Comparison of ENCODE assay signal across 24 cellular contexts in the genomic region with DNA sequence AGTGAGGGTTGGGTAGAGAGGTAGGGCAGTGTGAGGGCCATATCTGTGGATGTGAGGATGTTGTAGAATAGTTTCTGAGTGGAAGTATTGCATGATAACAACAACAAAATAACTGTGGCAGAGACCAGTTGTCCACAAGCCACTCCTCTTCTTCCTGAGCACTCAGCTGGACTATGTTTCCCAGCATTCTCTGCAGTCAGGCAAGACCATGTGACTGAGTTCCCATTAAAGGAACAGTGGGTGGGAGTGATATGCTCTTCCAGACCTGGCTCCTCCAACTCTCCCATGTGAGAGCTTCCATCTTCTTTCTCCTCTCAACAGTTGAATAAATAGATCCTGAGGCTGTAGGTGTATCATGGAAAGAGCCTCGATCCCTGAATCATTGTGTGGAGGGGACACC.
"Had no signal": no experiment of that assay in that cellular context is flagged by ENCODE, and none has a peak within 500 bp of the region (broad histone marks: within the 10 kb centered on the region; RNA-seq: fewer than 3 reads in every experiment).

No MANE protein-coding gene starts in this region.

- H3K4me1 Mint-ChIP-seq: naive thymus-derived CD4-positive, alpha-beta T cell; stimulated activated naive CD8-positive, alpha-beta T cell treated with anti-CD3 and anti-CD28 coated beads, Interleukin-15, amount 100 ng/mL, for 72 hours had no signal

- H3K27me3 ChIP-seq: gastrocnemius medialis, neural progenitor cell, right lobe of liver, transverse colon had no signal

- H3K27ac ChIP-seq: dorsolateral prefrontal cortex, epithelial cell of prostate, gastrocnemius medialis, lower lobe of right lung, neural progenitor cell, parathyroid adenoma, right lobe of liver, suprapubic skin, transverse colon had no signal

- H3K36me3 Mint-ChIP-seq: naive thymus-derived CD4-positive, alpha-beta T cell; neural progenitor cell had no signal

- DNase-seq: dorsolateral prefrontal cortex; effector CD4-positive, alpha-beta T cell; foreskin fibroblast; gastrocnemius medialis; head of caudate nucleus; left ventricle myocardium superior; lower lobe of right lung; naive thymus-derived CD4-positive, alpha-beta T cell; right lobe of liver; stimulated activated CD4-positive, alpha-beta T cell treated with anti-CD3 and anti-CD28 coated beads, Interleukin-12 subunit alpha, Interleukin-12 subunit beta, amount 100 ng/mL, for 4 hours; stimulated activated CD4-positive, alpha-beta T cell treated with anti-CD3 and anti-CD28 coated beads, Interleukin-1b, Interleukin-23, amount 100 ng/mL, for 48 hours; stimulated activated CD4-positive, alpha-beta T cell treated with anti-CD3 and anti-CD28 coated beads, Interleukin-4, amount 100 ng/mL, for 1 hour; stimulated activated CD8-positive, alpha-beta memory T cell treated with anti-CD3 and anti-CD28 coated beads, Interleukin-4, amount 100 ng/mL, for 48 hours; stimulated activated naive CD4-positive, alpha-beta T cell; stimulated activated naive CD8-positive, alpha-beta T cell treated with anti-CD3 and anti-CD28 coated beads, Interleukin-15, amount 100 ng/mL, for 72 hours; transverse colon had no signal

- H3K9me3 ChIP-seq: gastrocnemius medialis, lower lobe of right lung, right lobe of liver, suprapubic skin, transverse colon had no signal

- H3K36me3 ChIP-seq: gastrocnemius medialis, lower lobe of right lung, neural progenitor cell, right lobe of liver, suprapubic skin, transverse colon had no signal

- H3K9me3 Mint-ChIP-seq: nephron had no signal

- H3K9ac ChIP-seq: neural progenitor cell, parathyroid adenoma had no signal

- H3K4me3 ChIP-seq: dorsolateral prefrontal cortex, gastrocnemius medialis, lower lobe of right lung, neural progenitor cell, right lobe of liver, smooth muscle cell, suprapubic skin, transverse colon had no signal

- H3K27ac Mint-ChIP-seq: naive thymus-derived CD4-positive, alpha-beta T cell; nephron; progenitor cell of endocrine pancreas; stimulated activated naive CD8-positive, alpha-beta T cell treated with anti-CD3 and anti-CD28 coated beads, Interleukin-15, amount 100 ng/mL, for 72 hours had no signal

- H3K4me1 ChIP-seq: gastrocnemius medialis, lower lobe of right lung, neural progenitor cell, parathyroid adenoma, right lobe of liver, suprapubic skin, transverse colon had no signal

- H3K79me2 ChIP-seq: parathyroid adenoma had no signal

- H3K4me2 ChIP-seq: neural progenitor cell, smooth muscle cell had no signal

- H3K4me3 Mint-ChIP-seq: naive thymus-derived CD4-positive, alpha-beta T cell; nephron; neural progenitor cell; stimulated activated naive CD8-positive, alpha-beta T cell treated with anti-CD3 and anti-CD28 coated beads, Interleukin-15, amount 100 ng/mL, for 72 hours had no signal

- ATAC-seq: esophagus mucosa; gastrocnemius medialis; left ventricle myocardium superior; lower lobe of right lung; naive thymus-derived CD4-positive, alpha-beta T cell; right lobe of liver; stimulated activated naive CD8-positive, alpha-beta T cell treated with anti-CD3 and anti-CD28 coated beads, Interleukin-15, amount 100 ng/mL, for 72 hours had no signal

- H2AFZ ChIP-seq: neural progenitor cell, parathyroid adenoma had no signal
